In genomic region chr7:155762639-155763038, GRCh38 we compare ENCODE assay signal across 13 cellular contexts.
DNase-seq lines count a peak whose midpoint lies in the region; ATAC-seq and TF ChIP-seq lines count a peak whose summit lies in the region.
"Had no signal": no experiment of that assay in that cellular context is flagged by ENCODE, and none has a peak within 500 bp of the region (broad histone marks: within the 10 kb centered on the region; RNA-seq: fewer than 3 reads in every experiment).

No MANE protein-coding gene starts in this region.

- H3K9me3 Mint-ChIP-seq in T-helper 1 cell treated with Interleukin-12 subunit alpha and Interleukin-12 subunit beta and Interleukin-4 antibody, amounts not matched to agents 30 μg/mL and 1 μg/mL, for 36 hours, result no peaks in the 10 kb centered on the region
- no peaks in the 10 kb centered on the region for H3K9me3 Mint-ChIP-seq in effector memory CD8-positive, alpha-beta T cell
- no peaks in the 10 kb centered on the region for H3K9me3 Mint-ChIP-seq in nephron

- no peaks in the 10 kb centered on the region for H3K27me3 Mint-ChIP-seq in T-helper 1 cell treated with Interleukin-12 subunit alpha and Interleukin-12 subunit beta and Interleukin-4 antibody, amounts not matched to agents 30 μg/mL and 1 μg/mL, for 36 hours (ENCODE audit: low read depth)
- H3K27me3 Mint-ChIP-seq in effector memory CD8-positive, alpha-beta T cell, result no peaks in the 10 kb centered on the region
- no peaks in the 10 kb centered on the region for H3K27me3 Mint-ChIP-seq in nephron (ENCODE audit: low read depth)

- H3K36me3 Mint-ChIP-seq in T-helper 1 cell treated with Interleukin-12 subunit alpha and Interleukin-12 subunit beta and Interleukin-4 antibody, amounts not matched to agents 30 μg/mL and 1 μg/mL, for 36 hours (ENCODE audit: low read depth), result peaks cover 38% of the 10 kb centered on the region
- H3K36me3 Mint-ChIP-seq in effector memory CD8-positive, alpha-beta T cell (ENCODE audit: insufficient read depth), result peaks cover 55% of the 10 kb centered on the region
- H3K36me3 Mint-ChIP-seq in nephron (ENCODE audit: low read depth), result peaks cover 76% of the 10 kb centered on the region

- DNase-seq in T-helper 1 cell (no peak), CD1c-positive myeloid dendritic cell (ENCODE audit: extremely low spot score) (no peak)
- DNase-seq in effector memory CD8-positive, alpha-beta T cell, result no peak
- no peak for DNase-seq in stimulated activated CD4-positive, alpha-beta T cell treated with anti-CD3 and anti-CD28 coated beads, Interleukin-4, amount 100 ng/mL, for 1 hour
- DNase-seq: COR-L47, NCI-H2029 treated with DMSO at 0.1 percent for 48 hours, NCI-H82 had no signal

- H3K27me3 ChIP-seq in OCI-LY1 (ENCODE audit: insufficient read depth, low read length), result no peaks in the 10 kb centered on the region

- ATAC-seq in effector memory CD8-positive, alpha-beta T cell (replicated peaks), result no peak
- ATAC-seq in GM21447 (IDR thresholded peaks at IDR 0.05; ENCODE audit: unreplicated experiment), result no peak

- peak overlapping the region; percentile 45; the same call in 1 of the 2 replicates for H3K4me2 ChIP-seq in OCI-LY1 (ENCODE audit: low read length)
- H3K4me2 ChIP-seq: KMS-11 had no signal

- no peak overlapping the region; the same call in 1 of the 2 replicates for H3K9ac ChIP-seq in OCI-LY1 (ENCODE audit: low read length)
- H3K9ac ChIP-seq: KMS-11 had no signal

- peak overlapping the region; percentile 95 for H3K27ac Mint-ChIP-seq in T-helper 1 cell treated with Interleukin-12 subunit alpha and Interleukin-12 subunit beta and Interleukin-4 antibody, amounts not matched to agents 30 μg/mL and 1 μg/mL, for 36 hours
- H3K27ac Mint-ChIP-seq in effector memory CD8-positive, alpha-beta T cell, result peak overlapping the region in 1 of 2 donors; percentile 94
- H3K27ac Mint-ChIP-seq in nephron, result peak overlapping the region; percentile 0 to 83 (median 51)

- peak overlapping the region; percentile 91 for H3K27ac ChIP-seq in OCI-LY1 (ENCODE audit: low read depth, low read length, poor library complexity, severe bottlenecking)
- H3K27ac ChIP-seq: 22Rv1, KMS-11 had no signal

- H3K4me3 ChIP-seq in OCI-LY1 (ENCODE audit: low read depth, low read length, poor library complexity, severe bottlenecking), result no peak overlapping the region

- H2AFZ ChIP-seq in OCI-LY1 (ENCODE audit: low read length), result no peak overlapping the region

- TF ChIP-seq CTCF in OCI-LY1 (IDR thresholded peaks at IDR 0.05; ENCODE audit: low read length) (no peak), nephron (IDR thresholded peaks at IDR 0.05; ENCODE audit: unreplicated experiment in 3 of 3) (no peak)

- H3K79me2 ChIP-seq in OCI-LY1 (ENCODE audit: insufficient read depth, low read length), result peaks cover 48% of the 10 kb centered on the region

- H3K9me3 ChIP-seq in OCI-LY1 (ENCODE audit: low read length), result peaks cover 13% of the 10 kb centered on the region; the same call in 1 of the 2 replicates

- H4K20me1 ChIP-seq in OCI-LY1 (ENCODE audit: insufficient read depth, low read length), result no peaks in the 10 kb centered on the region

- no peaks in the 10 kb centered on the region for H3F3A ChIP-seq in OCI-LY1 (ENCODE audit: insufficient read depth, low read length)

- H3K36me3 ChIP-seq in OCI-LY1 (ENCODE audit: insufficient read depth, low read length), result peaks cover 89% of the 10 kb centered on the region

- peaks cover 53% of the 10 kb centered on the region for H3K4me1 Mint-ChIP-seq in T-helper 1 cell treated with Interleukin-12 subunit alpha and Interleukin-12 subunit beta and Interleukin-4 antibody, amounts not matched to agents 30 μg/mL and 1 μg/mL, for 36 hours (ENCODE audit: low read depth)
- peaks cover 47 to 55% of the 10 kb centered on the region in 2 donors for H3K4me1 Mint-ChIP-seq in effector memory CD8-positive, alpha-beta T cell (ENCODE audit: low read depth in 2 of 2)
- H3K4me1 Mint-ChIP-seq in nephron, result peaks cover 38% of the 10 kb centered on the region

- H3K4me1 ChIP-seq in OCI-LY1 (ENCODE audit: insufficient read depth, low read length, severe bottlenecking), result peaks cover 59% of the 10 kb centered on the region

- peak overlapping the region; percentile 72 for H3K4me3 Mint-ChIP-seq in T-helper 1 cell treated with Interleukin-12 subunit alpha and Interleukin-12 subunit beta and Interleukin-4 antibody, amounts not matched to agents 30 μg/mL and 1 μg/mL, for 36 hours
- peak overlapping the region; percentile 74 to 84 for H3K4me3 Mint-ChIP-seq in effector memory CD8-positive, alpha-beta T cell
- peak overlapping the region in 1 of 3 experiments; percentile 0 for H3K4me3 Mint-ChIP-seq in nephron

- H3K9me2 ChIP-seq in OCI-LY1 (ENCODE audit: low read depth, low read length), result no peaks in the 10 kb centered on the region
